2 cellular contexts compared by ENCODE assay signal in the genomic region with DNA sequence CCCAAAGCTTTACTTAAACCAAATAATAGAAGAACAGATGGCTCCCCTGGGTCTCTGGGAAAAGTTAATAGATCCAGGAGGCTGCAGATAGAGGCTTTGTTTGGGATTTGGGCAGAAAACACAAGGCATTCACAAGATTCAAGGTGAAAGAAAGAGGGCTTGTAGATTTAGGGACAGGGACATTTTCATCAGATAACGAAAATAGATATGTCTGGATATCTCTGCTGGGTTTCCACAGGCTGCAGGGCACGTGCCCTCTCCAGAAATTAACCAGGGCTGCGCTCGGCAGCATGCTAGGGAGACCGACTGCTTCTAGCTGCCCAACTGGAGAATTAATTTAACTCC.
TF ChIP-seq lines count a peak whose summit lies in the region.

No MANE protein-coding gene starts in this region.

TF ChIP-seq in A549, 52 proteins besides CTCF, POLR2A, EP300 and RAD21 (continued from another document):
- TF ChIP-seq, protein P1, sequence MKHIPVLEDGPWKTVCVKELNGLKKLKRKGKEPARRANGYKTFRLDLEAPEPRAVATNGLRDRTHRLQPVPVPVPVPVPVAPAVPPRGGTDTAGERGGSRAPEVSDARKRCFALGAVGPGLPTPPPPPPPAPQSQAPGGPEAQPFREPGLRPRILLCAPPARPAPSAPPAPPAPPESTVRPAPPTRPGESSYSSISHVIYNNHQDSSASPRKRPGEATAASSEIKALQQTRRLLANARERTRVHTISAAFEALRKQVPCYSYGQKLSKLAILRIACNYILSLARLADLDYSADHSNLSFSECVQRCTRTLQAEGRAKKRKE (CRISPR knock-in tag; IDR thresholded peaks at IDR 0.05; ENCODE audit: low read depth) = no peak
- TF ChIP-seq FOSL2 (IDR thresholded peaks at IDR 0.05) (no peak), FOSL2 (CRISPR knock-in tag; IDR thresholded peaks at IDR 0.05) (no peak)
TF ChIP-seq in A549: peak in this region for 0.

TF ChIP-seq in GM23338, 12 proteins besides CTCF, POLR2A, EP300 and RAD21 (continued from another document):
- TF ChIP-seq, protein P2, sequence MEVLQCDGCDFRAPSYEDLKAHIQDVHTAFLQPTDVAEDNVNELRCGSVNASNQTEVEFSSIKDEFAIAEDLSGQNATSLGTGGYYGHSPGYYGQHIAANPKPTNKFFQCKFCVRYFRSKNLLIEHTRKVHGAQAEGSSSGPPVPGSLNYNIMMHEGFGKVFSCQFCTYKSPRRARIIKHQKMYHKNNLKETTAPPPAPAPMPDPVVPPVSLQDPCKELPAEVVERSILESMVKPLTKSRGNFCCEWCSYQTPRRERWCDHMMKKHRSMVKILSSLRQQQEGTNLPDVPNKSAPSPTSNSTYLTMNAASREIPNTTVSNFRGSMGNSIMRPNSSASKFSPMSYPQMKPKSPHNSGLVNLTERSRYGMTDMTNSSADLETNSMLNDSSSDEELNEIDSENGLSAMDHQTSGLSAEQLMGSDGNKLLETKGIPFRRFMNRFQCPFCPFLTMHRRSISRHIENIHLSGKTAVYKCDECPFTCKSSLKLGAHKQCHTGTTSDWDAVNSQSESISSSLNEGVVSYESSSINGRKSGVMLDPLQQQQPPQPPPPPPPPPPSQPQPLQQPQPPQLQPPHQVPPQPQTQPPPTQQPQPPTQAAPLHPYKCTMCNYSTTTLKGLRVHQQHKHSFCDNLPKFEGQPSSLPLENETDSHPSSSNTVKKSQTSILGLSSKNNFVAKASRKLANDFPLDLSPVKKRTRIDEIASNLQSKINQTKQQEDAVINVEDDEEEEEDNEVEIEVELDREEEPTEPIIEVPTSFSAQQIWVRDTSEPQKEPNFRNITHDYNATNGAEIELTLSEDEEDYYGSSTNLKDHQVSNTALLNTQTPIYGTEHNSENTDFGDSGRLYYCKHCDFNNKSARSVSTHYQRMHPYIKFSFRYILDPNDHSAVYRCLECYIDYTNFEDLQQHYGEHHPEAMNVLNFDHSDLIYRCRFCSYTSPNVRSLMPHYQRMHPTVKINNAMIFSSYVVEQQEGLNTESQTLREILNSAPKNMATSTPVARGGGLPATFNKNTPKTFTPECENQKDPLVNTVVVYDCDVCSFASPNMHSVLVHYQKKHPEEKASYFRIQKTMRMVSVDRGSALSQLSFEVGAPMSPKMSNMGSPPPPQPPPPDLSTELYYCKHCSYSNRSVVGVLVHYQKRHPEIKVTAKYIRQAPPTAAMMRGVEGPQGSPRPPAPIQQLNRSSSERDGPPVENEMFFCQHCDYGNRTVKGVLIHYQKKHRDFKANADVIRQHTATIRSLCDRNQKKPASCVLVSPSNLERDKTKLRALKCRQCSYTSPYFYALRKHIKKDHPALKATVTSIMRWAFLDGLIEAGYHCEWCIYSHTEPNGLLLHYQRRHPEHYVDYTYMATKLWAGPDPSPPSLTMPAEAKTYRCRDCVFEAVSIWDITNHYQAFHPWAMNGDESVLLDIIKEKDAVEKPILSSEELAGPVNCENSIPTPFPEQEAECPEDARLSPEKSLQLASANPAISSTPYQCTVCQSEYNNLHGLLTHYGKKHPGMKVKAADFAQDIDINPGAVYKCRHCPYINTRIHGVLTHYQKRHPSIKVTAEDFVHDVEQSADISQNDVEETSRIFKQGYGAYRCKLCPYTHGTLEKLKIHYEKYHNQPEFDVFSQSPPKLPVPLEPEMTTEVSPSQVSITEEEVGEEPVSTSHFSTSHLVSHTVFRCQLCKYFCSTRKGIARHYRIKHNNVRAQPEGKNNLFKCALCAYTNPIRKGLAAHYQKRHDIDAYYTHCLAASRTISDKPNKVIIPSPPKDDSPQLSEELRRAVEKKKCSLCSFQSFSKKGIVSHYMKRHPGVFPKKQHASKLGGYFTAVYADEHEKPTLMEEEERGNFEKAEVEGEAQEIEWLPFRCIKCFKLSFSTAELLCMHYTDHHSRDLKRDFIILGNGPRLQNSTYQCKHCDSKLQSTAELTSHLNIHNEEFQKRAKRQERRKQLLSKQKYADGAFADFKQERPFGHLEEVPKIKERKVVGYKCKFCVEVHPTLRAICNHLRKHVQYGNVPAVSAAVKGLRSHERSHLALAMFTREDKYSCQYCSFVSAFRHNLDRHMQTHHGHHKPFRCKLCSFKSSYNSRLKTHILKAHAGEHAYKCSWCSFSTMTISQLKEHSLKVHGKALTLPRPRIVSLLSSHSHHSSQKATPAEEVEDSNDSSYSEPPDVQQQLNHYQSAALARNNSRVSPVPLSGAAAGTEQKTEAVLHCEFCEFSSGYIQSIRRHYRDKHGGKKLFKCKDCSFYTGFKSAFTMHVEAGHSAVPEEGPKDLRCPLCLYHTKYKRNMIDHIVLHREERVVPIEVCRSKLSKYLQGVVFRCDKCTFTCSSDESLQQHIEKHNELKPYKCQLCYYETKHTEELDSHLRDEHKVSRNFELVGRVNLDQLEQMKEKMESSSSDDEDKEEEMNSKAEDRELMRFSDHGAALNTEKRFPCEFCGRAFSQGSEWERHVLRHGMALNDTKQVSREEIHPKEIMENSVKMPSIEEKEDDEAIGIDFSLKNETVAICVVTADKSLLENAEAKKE (CRISPR knock-in tag; IDR thresholded peaks at IDR 0.05) = no peak
- no peak for TF ChIP-seq EZH2 (IDR thresholded peaks at IDR 0.05; ENCODE audit: low read depth, unreplicated experiment)
